8 cellular contexts compared by ENCODE assay signal in genomic region chr17:19384723-19385391, GRCh38. TPM values are rescaled to one million over a fixed set of nuclear protein-coding genes. Genes with fewer than 3 reads are reported as not detected.
DNase-seq lines count a peak whose midpoint lies in the region; ATAC-seq and TF ChIP-seq lines count a peak whose summit lies in the region.

No MANE protein-coding gene starts in this region.

- no peak overlapping the region for H3K9ac ChIP-seq in parathyroid adenoma

- no peaks in the 10 kb centered on the region for H3K79me2 ChIP-seq in parathyroid adenoma

- peak; percentile 93 for DNase-seq in DMS 273 treated with DMSO at 0.1 percent for 48 hours (lab: John Stamatoyannopoulos, UW)
- DNase-seq in NCI-H82 (lab: John Stamatoyannopoulos, UW), result peak; percentile 85
- DNase-seq in fibroblast of the aortic adventitia (ENCODE audit: low read depth), result peak; percentile 98
- no peak for DNase-seq in stimulated activated CD4-positive, alpha-beta T cell treated with anti-CD3 and anti-CD28 coated beads, Interleukin-4, amount 100 ng/mL, for 1 hour
- DNase-seq in activated effector memory CD4-positive, alpha-beta T cell treated with Interleukin-2 at 50 U/mL for 16 hours, result no peak

- H3K4me2 ChIP-seq in parathyroid adenoma (ENCODE audit: low read length), result no peak overlapping the region

- H3K4me1 ChIP-seq in parathyroid adenoma, result peaks cover 23% of the 10 kb centered on the region

- no peaks in the 10 kb centered on the region for H3K36me3 ChIP-seq in parathyroid adenoma (ENCODE audit: control insufficient read depth, insufficient read depth, low read length)

- no peak for TF ChIP-seq CTCF in fibroblast of the aortic adventitia (IDR thresholded peaks at IDR 0.05; ENCODE audit: insufficient read depth, low read length)
- TF ChIP-seq CTCF in parathyroid adenoma (IDR thresholded peaks at IDR 0.05), result no peak

- peak overlapping the region; percentile 78 for H3K4me3 ChIP-seq in fibroblast of the aortic adventitia (ENCODE audit: low read depth, low read length)
- H3K4me3 ChIP-seq in parathyroid adenoma (ENCODE audit: low read depth, low read length), result no peak overlapping the region

- H3K27me3 ChIP-seq in parathyroid adenoma (ENCODE audit: control insufficient read depth, insufficient read depth, low read length), result no peaks in the 10 kb centered on the region

- H3K27ac ChIP-seq in parathyroid adenoma, result peak overlapping the region; percentile 24

- no peak overlapping the region for H2AFZ ChIP-seq in parathyroid adenoma

- TF ChIP-seq POLR2A in GM18505 (IDR thresholded peaks at IDR 0.05; ENCODE audit: borderline replicate concordance, extremely low read depth, insufficient read depth, insufficient read length), result no peak

- H3K9me3 ChIP-seq in parathyroid adenoma (ENCODE audit: control insufficient read depth, low read length), result no peaks in the 10 kb centered on the region

- no peak for ATAC-seq in GM18505 (IDR thresholded peaks at IDR 0.05; ENCODE audit: unreplicated experiment)
- no peak for ATAC-seq in GM21360 (IDR thresholded peaks at IDR 0.05; ENCODE audit: unreplicated experiment)

RNA-seq across cellular contexts. Expression of gene MFAP4, which starts 2.1 kb away (rescaled TPM):
- 20.2 and 89.6 TPM in 2 replicates for total RNA-seq in fibroblast of the aortic adventitia (ENCODE audit: low replicate concordance)

RNA-seq across cellular contexts. Expression of gene MAPK7, which starts 6.6 kb away (rescaled TPM):
- 18.0 and 24.0 TPM in 2 replicates for total RNA-seq in fibroblast of the aortic adventitia (ENCODE audit: low replicate concordance)

RNA-seq across cellular contexts. Expression of gene B9D1, which starts 22.3 kb away (rescaled TPM):
- 8.2 and 19.9 TPM in 2 replicates for total RNA-seq in fibroblast of the aortic adventitia (ENCODE audit: low replicate concordance)

RNA-seq across cellular contexts. Expression of gene RNF112, which starts 26.2 kb away (rescaled TPM):
- total RNA-seq in fibroblast of the aortic adventitia (ENCODE audit: low replicate concordance), result 0.36 and 2.3 TPM in 2 replicates

Comparison
In these comparisons a context has a peak if more than half of its experiments do, and no peak if none do; other contexts are left out.
1. DNase-seq: peak in DMS 273 treated with DMSO at 0.1 percent for 48 hours (single experiment), NCI-H82 (single experiment) and fibroblast of the aortic adventitia (single experiment); none in stimulated activated CD4-positive, alpha-beta T cell treated with anti-CD3 and anti-CD28 coated beads, Interleukin-4, amount 100 ng/mL, for 1 hour (single experiment) and activated effector memory CD4-positive, alpha-beta T cell treated with Interleukin-2 at 50 U/mL for 16 hours (single experiment).